8 cellular contexts compared by ENCODE assay signal in the genomic region with DNA sequence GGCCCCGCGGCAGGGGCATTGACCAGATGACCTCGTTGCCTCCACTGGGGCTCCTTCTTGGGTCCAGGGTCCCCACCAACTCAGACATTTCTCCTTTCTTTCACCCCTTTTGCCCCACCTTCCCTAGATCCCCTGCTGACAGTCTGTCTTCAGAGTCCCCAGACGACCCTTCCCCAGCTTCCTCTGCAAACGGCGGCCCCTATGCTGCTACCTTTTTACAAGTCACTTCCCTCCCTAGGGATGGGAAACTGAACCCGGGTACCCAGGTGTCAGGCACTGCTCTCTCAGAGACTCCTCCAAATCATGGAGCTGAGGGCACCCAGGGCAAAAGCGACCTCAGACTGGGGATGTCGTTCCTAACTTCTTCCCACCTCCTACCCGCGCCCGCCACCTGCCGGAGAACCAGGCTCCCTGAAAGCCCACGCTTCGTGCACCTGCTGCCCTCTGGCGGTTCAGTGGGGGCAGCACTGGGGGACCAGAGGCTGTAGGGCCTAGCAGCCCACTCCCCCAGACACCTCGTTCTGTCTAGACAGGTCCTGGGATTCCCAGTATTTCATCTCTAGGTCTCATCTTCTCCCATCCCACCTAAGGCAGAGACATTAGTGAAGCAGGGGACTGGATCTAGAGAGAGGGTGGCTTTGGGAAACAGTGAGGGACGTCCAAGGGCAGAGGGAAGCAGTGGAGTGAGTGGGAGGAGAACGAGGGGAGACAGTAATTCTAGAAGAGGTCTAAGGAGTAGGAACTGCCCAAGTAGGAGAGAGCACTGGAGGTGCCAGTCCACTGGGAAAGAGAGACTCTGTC. TPM values are rescaled to one million over a fixed set of nuclear protein-coding genes. Genes with fewer than 3 reads are reported as not detected.
DNase-seq lines count a peak whose midpoint lies in the region; ATAC-seq, FAIRE-seq and TF ChIP-seq lines count a peak whose summit lies in the region.

No MANE protein-coding gene starts in this region.

- no peak for TF ChIP-seq POLR2A in GM12892 (IDR thresholded peaks at IDR 0.05; ENCODE audit: low read depth, low read length)

- FAIRE-seq in GM12892 (lab: Jason Lieb, UNC) = peak; percentile 91

- peak; percentile 91 for ATAC-seq in HG02973 (IDR thresholded peaks at IDR 0.05; ENCODE audit: unreplicated experiment)
- ATAC-seq in GM18858 (IDR thresholded peaks at IDR 0.05; ENCODE audit: unreplicated experiment) = no peak

- peak; percentile 94 for DNase-seq in GM12892 (ENCODE audit: insufficient read length)
- peak; percentile 91 for DNase-seq in NCI-H2227 (lab: John Stamatoyannopoulos, UW; ENCODE audit: unreplicated experiment)
- DNase-seq in activated CD4-positive, alpha-beta T cell treated with anti-CD3 and anti-CD28 coated beads for 1 hour = peak; percentile 81
- DNase-seq in cerebellar cortex (ENCODE audit: low spot score) = peak; percentile 90
- peak; percentile 81 for DNase-seq in kidney glomerular epithelial cell (lab: John Stamatoyannopoulos, UW)
- DNase-seq in stimulated activated CD4-positive, alpha-beta T cell treated with anti-CD3 and anti-CD28 coated beads, Interleukin-15, amount 100 ng/mL, for 1 hour (ENCODE audit: low read depth in 1 of 2, low spot score in 1 of 2) = peak; percentile 78 to 84

RNA-seq across cellular contexts. Expression of gene ZNF385A, which starts 4.9 kb away (rescaled TPM):
- polyA plus RNA-seq in GM12892 (2012; ENCODE audit: missing spikeins) = 1.1 TPM

RNA-seq across cellular contexts. Expression of gene GPR84, which starts 15.3 kb away (rescaled TPM):
- polyA plus RNA-seq in GM12892 (2012; ENCODE audit: missing spikeins) = 1.9 TPM

RNA-seq across cellular contexts. Expression of gene ITGA5, which starts 39.5 kb away (rescaled TPM):
- polyA plus RNA-seq in GM12892 (2012; ENCODE audit: missing spikeins) = 1.8 TPM

RNA-seq across cellular contexts. Expression of gene COPZ1, which starts 54.7 kb away (rescaled TPM):
- polyA plus RNA-seq in GM12892 (2012; ENCODE audit: missing spikeins) = 175 TPM
